In genomic region chr11:75718406-75719088, GRCh38 we compare ENCODE assay signal across 1 cellular context.
A peak's percentile ranks its signal among the peaks of the same experiment; 100 is the strongest.
TF ChIP-seq lines count a peak whose summit lies in the region.

No MANE protein-coding gene starts in this region.

TF ChIP-seq in HepG2, 621 proteins besides CTCF, POLR2A, EP300 and RAD21 (continues in another document):
- 0 out of 2 replicates have a peak, but pooled peaks have one; percentile 15 for TF ChIP-seq THAP11 (CRISPR knock-in tag; IDR thresholded peaks at IDR 0.05)
- TF ChIP-seq FOXA1 (IDR thresholded peaks at IDR 0.05), result no peak
- TF ChIP-seq FOXA1 (CRISPR knock-in tag; IDR thresholded peaks at IDR 0.05), result peak; percentile 33; the same call in 1 of the 2 replicates
- TF ChIP-seq CEBPG (CRISPR knock-in tag; IDR thresholded peaks at IDR 0.05), result 0 out of 2 replicates have a peak, but pooled peaks have one; percentile 27
- peak; percentile 44; the same call in 1 of the 2 replicates for TF ChIP-seq TBX2 (CRISPR knock-in tag; IDR thresholded peaks at IDR 0.05; ENCODE audit: borderline replicate concordance)
- TF ChIP-seq ZNF263 (CRISPR knock-in tag; IDR thresholded peaks at IDR 0.05), result 0 out of 2 replicates have a peak, but pooled peaks have one; percentile 30
- TF ChIP-seq HHEX (CRISPR knock-in tag; IDR thresholded peaks at IDR 0.05), result 0 out of 2 replicates have a peak, but pooled peaks have one; percentile 2
- TF ChIP-seq RARA (CRISPR knock-in tag; IDR thresholded peaks at IDR 0.05), result no peak
- peak; percentile 42; the same call in 1 of the 2 replicates for TF ChIP-seq ZNF552 (CRISPR knock-in tag; IDR thresholded peaks at IDR 0.05; ENCODE audit: borderline replicate concordance)
- TF ChIP-seq ZBTB7B (CRISPR knock-in tag; IDR thresholded peaks at IDR 0.05), result 0 out of 2 replicates have a peak, but pooled peaks have one; percentile 45
- TF ChIP-seq CHCHD3 (CRISPR knock-in tag; IDR thresholded peaks at IDR 0.05), result no peak
- peak; percentile 28; the same call in 1 of the 2 replicates for TF ChIP-seq SALL1 (CRISPR knock-in tag; IDR thresholded peaks at IDR 0.05)
- TF ChIP-seq RXRB (CRISPR knock-in tag; IDR thresholded peaks at IDR 0.05; ENCODE audit: borderline replicate concordance), result 0 out of 2 replicates have a peak, but pooled peaks have one; percentile 15
- TF ChIP-seq SPEN (CRISPR knock-in tag; IDR thresholded peaks at IDR 0.05; ENCODE audit: low read depth), result no peak
- peak; percentile 50 for TF ChIP-seq FOXA3 (CRISPR knock-in tag; IDR thresholded peaks at IDR 0.05)
- TF ChIP-seq NFE2 (CRISPR knock-in tag; IDR thresholded peaks at IDR 0.05), result no peak
- TF ChIP-seq ZNF646 (CRISPR knock-in tag; IDR thresholded peaks at IDR 0.05), result peak; percentile 71
- peak; percentile 51; the same call in 1 of the 2 replicates for TF ChIP-seq TARDBP (CRISPR knock-in tag; IDR thresholded peaks at IDR 0.05)
- peak; percentile 10 for TF ChIP-seq HDAC2 (CRISPR knock-in tag; IDR thresholded peaks at IDR 0.05)
- no peak; the same call in 1 of the 2 replicates for TF ChIP-seq TOPORS (CRISPR knock-in tag; IDR thresholded peaks at IDR 0.05)
- TF ChIP-seq UBTF (CRISPR knock-in tag; IDR thresholded peaks at IDR 0.05), result peak; percentile 27; the same call in 1 of the 2 replicates
- no peak for TF ChIP-seq THAP7 (CRISPR knock-in tag; IDR thresholded peaks at IDR 0.05)
- 0 out of 2 replicates have a peak, but pooled peaks have one; percentile 35 for TF ChIP-seq MAX (IDR thresholded peaks at IDR 0.05)
- 0 out of 2 replicates have a peak, but pooled peaks have one; percentile 16 for TF ChIP-seq ZNF121 (CRISPR knock-in tag; IDR thresholded peaks at IDR 0.05)
- no peak for TF ChIP-seq ZNF713 (CRISPR knock-in tag; IDR thresholded peaks at IDR 0.05)
- TF ChIP-seq ZNF292 (CRISPR knock-in tag; IDR thresholded peaks at IDR 0.05; ENCODE audit: borderline replicate concordance, low read depth), result peak; percentile 68; the same call in 1 of the 2 replicates
- TF ChIP-seq MLXIP (CRISPR knock-in tag; IDR thresholded peaks at IDR 0.05; ENCODE audit: borderline replicate concordance), result no peak
- TF ChIP-seq MTF2 (CRISPR knock-in tag; IDR thresholded peaks at IDR 0.05; ENCODE audit: borderline replicate concordance), result 0 out of 2 replicates have a peak, but pooled peaks have one; percentile 7
- TF ChIP-seq FOXP1 (IDR thresholded peaks at IDR 0.05), result no peak
- peak; percentile 25; the same call in 1 of the 2 replicates for TF ChIP-seq FOXP1 (CRISPR knock-in tag; IDR thresholded peaks at IDR 0.05)
- TF ChIP-seq ZNF83 (CRISPR knock-in tag; IDR thresholded peaks at IDR 0.05; ENCODE audit: borderline replicate concordance), result 0 out of 2 replicates have a peak, but pooled peaks have one; percentile 11
- TF ChIP-seq ZMYM3 (CRISPR knock-in tag; IDR thresholded peaks at IDR 0.05), result peak; percentile 73
- peak; percentile 46; the same call in 1 of the 2 replicates for TF ChIP-seq GATAD2A (CRISPR knock-in tag; IDR thresholded peaks at IDR 0.05)
- TF ChIP-seq YEATS4 (CRISPR knock-in tag; IDR thresholded peaks at IDR 0.05; ENCODE audit: borderline replicate concordance), result no peak
- no peak; the same call in 1 of the 2 replicates for TF ChIP-seq ZBTB26 (CRISPR knock-in tag; IDR thresholded peaks at IDR 0.05; ENCODE audit: borderline replicate concordance)
- TF ChIP-seq NFRKB (IDR thresholded peaks at IDR 0.05), result 0 out of 2 replicates have a peak, but pooled peaks have one; percentile 26
- no peak for TF ChIP-seq LCORL (IDR thresholded peaks at IDR 0.05)
- TF ChIP-seq LCORL (CRISPR knock-in tag; IDR thresholded peaks at IDR 0.05), result peak; percentile 56; the same call in 1 of the 2 replicates
- TF ChIP-seq SOX6 (IDR thresholded peaks at IDR 0.05), result no peak
- 0 out of 2 replicates have a peak, but pooled peaks have one; percentile 11 for TF ChIP-seq SOX6 (CRISPR knock-in tag; IDR thresholded peaks at IDR 0.05)
- TF ChIP-seq ZNF784 (CRISPR knock-in tag; IDR thresholded peaks at IDR 0.05; ENCODE audit: borderline replicate concordance), result no peak
- peak; percentile 99 for TF ChIP-seq ZBTB43 (CRISPR knock-in tag; conservative IDR thresholded peaks at IDR 0.05)
- TF ChIP-seq ATF1 (CRISPR knock-in tag; IDR thresholded peaks at IDR 0.05), result peak; percentile 59; the same call in 1 of the 2 replicates
